In genomic region chr17:57623620-57624019, GRCh38 we compare ENCODE assay signal across 11 cellular contexts.
DNase-seq lines count a peak whose midpoint lies in the region; ATAC-seq and TF ChIP-seq lines count a peak whose summit lies in the region.
"Had no signal": no experiment of that assay in that cellular context is flagged by ENCODE, and none has a peak within 500 bp of the region (broad histone marks: within the 10 kb centered on the region; RNA-seq: fewer than 3 reads in every experiment).

No MANE protein-coding gene starts in this region.

- intact Hi-C loops in spleen (cut with DNase I; ENCODE audit: low total_unique reads): no loop called here
- intact Hi-C loops in naive thymus-derived CD4-positive, alpha-beta T cell (cut with micrococcal nuclease): no loop called here
- intact Hi-C loops in activated naive CD4-positive, alpha-beta T cell treated with anti-CD3 and anti-CD28 coated beads for 36 hours (cut with micrococcal nuclease): no loop called here

- TF ChIP-seq POLR2A in spleen (IDR thresholded peaks at IDR 0.05): no peak

- POLR2A ChIA-PET in naive thymus-derived CD4-positive, alpha-beta T cell (lab: Charles Lee): interaction anchor here (0.9 to 1.9 kb wide), 2 partner anchors 9 to 19 kb away, joined by 3 to 7 read pairs; no protein-coding TSS in a partner anchor

- H3K36me3 ChIP-seq in spleen: peaks cover 0 to 48% (median 0%) of the 10 kb centered on the region in 6 donors
- H3K36me3 ChIP-seq in naive thymus-derived CD4-positive, alpha-beta T cell (ENCODE audit: control insufficient read depth in 2 of 3, insufficient read depth in 3 of 3, low read length in 3 of 3): peaks cover 0 to 31% (median 0%) of the 10 kb centered on the region in 3 experiments

- no peak for TF ChIP-seq CTCF in spleen (IDR thresholded peaks at IDR 0.05 in 8 of 11, conservative IDR thresholded peaks at IDR 0.05 in 3 of 11)

- no peak for DNase-seq in activated T-cell treated with anti-CD3 and anti-CD28 coated beads, Interleukin-2, amount 50 U/mL, for 24 hours
- DNase-seq in activated T-cell treated with anti-CD3 and anti-CD28 coated beads, Interleukin-2, amount 50 U/mL, for 48 hours: no peak
- DNase-seq in central memory CD8-positive, alpha-beta T cell (ENCODE audit: low spot score in 2 of 2): no peak
- peak; percentile 75 for DNase-seq in spleen
- no peak for DNase-seq in naive thymus-derived CD4-positive, alpha-beta T cell
- no peak for DNase-seq in activated naive CD4-positive, alpha-beta T cell treated with anti-CD3 and anti-CD28 coated beads for 36 hours
- DNase-seq in DMS153 treated with DMSO at 0.1 percent for 48 hours (lab: John Stamatoyannopoulos, UW; ENCODE audit: unreplicated experiment): no peak
- DNase-seq: DMS53, NCI-H1694 treated with DMSO at 0.1 percent for 48 hours had no signal

- CTCF ChIA-PET in naive thymus-derived CD4-positive, alpha-beta T cell (lab: Charles Lee): interaction anchor here (0.6 kb wide), 1 partner anchor 222 kb away, joined by 3 read pairs; no protein-coding TSS in a partner anchor
- CTCF ChIA-PET in activated naive CD4-positive, alpha-beta T cell treated with anti-CD3 and anti-CD28 coated beads for 36 hours (lab: Charles Lee): interaction anchor here (0.9 to 1.0 kb wide), 2 partner anchors 17 to 379 kb away, joined by 3 to 4 read pairs; no protein-coding TSS in a partner anchor

- peaks cover 13 to 47% (median 31%) of the 10 kb centered on the region in 6 donors for H3K4me1 ChIP-seq in spleen
- no peaks in the 10 kb centered on the region for H3K4me1 ChIP-seq in naive thymus-derived CD4-positive, alpha-beta T cell (ENCODE audit: control insufficient read depth in 2 of 2, insufficient read depth in 2 of 2, low read length in 2 of 2)

- peak overlapping the region in 1 of 8 donors; percentile 52 for H3K4me3 ChIP-seq in spleen
- H3K4me3 ChIP-seq in naive thymus-derived CD4-positive, alpha-beta T cell (ENCODE audit: low read length): no peak overlapping the region
- H3K4me3 ChIP-seq: K562 had no signal

- H3K27ac Mint-ChIP-seq in activated T-cell treated with anti-CD3 and anti-CD28 coated beads, Interleukin-2, amount 50 U/mL, for 24 hours: peak overlapping the region; percentile 71
- peak overlapping the region; percentile 32 for H3K27ac Mint-ChIP-seq in central memory CD8-positive, alpha-beta T cell (ENCODE audit: low read depth)
- peak overlapping the region in 2 of 9 donors; percentile 24 to 44 for H3K27ac Mint-ChIP-seq in naive thymus-derived CD4-positive, alpha-beta T cell
- H3K27ac Mint-ChIP-seq in activated naive CD4-positive, alpha-beta T cell treated with anti-CD3 and anti-CD28 coated beads for 36 hours: no peak overlapping the region

- H3K4me3 Mint-ChIP-seq in activated T-cell treated with anti-CD3 and anti-CD28 coated beads, Interleukin-2, amount 50 U/mL, for 24 hours: no peak overlapping the region
- H3K4me3 Mint-ChIP-seq in central memory CD8-positive, alpha-beta T cell: no peak overlapping the region
- no peak overlapping the region for H3K4me3 Mint-ChIP-seq in naive thymus-derived CD4-positive, alpha-beta T cell
- H3K4me3 Mint-ChIP-seq in activated naive CD4-positive, alpha-beta T cell treated with anti-CD3 and anti-CD28 coated beads for 36 hours: no peak overlapping the region

- no peaks in the 10 kb centered on the region for H3K27me3 Mint-ChIP-seq in activated T-cell treated with anti-CD3 and anti-CD28 coated beads, Interleukin-2, amount 50 U/mL, for 24 hours
- H3K27me3 Mint-ChIP-seq in central memory CD8-positive, alpha-beta T cell: no peaks in the 10 kb centered on the region
- H3K27me3 Mint-ChIP-seq in naive thymus-derived CD4-positive, alpha-beta T cell: no peaks in the 10 kb centered on the region
- no peaks in the 10 kb centered on the region for H3K27me3 Mint-ChIP-seq in activated naive CD4-positive, alpha-beta T cell treated with anti-CD3 and anti-CD28 coated beads for 36 hours (ENCODE audit: low read depth)

- H3K27ac ChIP-seq in spleen: peak overlapping the region in 1 of 8 donors; percentile 59
- H3K27ac ChIP-seq in naive thymus-derived CD4-positive, alpha-beta T cell (ENCODE audit: low read depth, low read length): no peak overlapping the region

- no peaks in the 10 kb centered on the region for H3K9me3 Mint-ChIP-seq in activated T-cell treated with anti-CD3 and anti-CD28 coated beads, Interleukin-2, amount 50 U/mL, for 24 hours
- H3K9me3 Mint-ChIP-seq in central memory CD8-positive, alpha-beta T cell: no peaks in the 10 kb centered on the region
- H3K9me3 Mint-ChIP-seq in naive thymus-derived CD4-positive, alpha-beta T cell: no peaks in the 10 kb centered on the region
- no peaks in the 10 kb centered on the region for H3K9me3 Mint-ChIP-seq in activated naive CD4-positive, alpha-beta T cell treated with anti-CD3 and anti-CD28 coated beads for 36 hours

- 72 to 83% (median 83%) methylated on average over 11 of the region's 11 CpGs for WGBS in spleen, 5 donors

- no peaks in the 10 kb centered on the region for H3K27me3 ChIP-seq in spleen (replicated peaks in 1 of 7)
- no peaks in the 10 kb centered on the region for H3K27me3 ChIP-seq in naive thymus-derived CD4-positive, alpha-beta T cell (ENCODE audit: control insufficient read depth in 2 of 2, insufficient read depth in 2 of 2, low read length in 2 of 2)

- H3K9me3 ChIP-seq in spleen: no peaks in the 10 kb centered on the region
- no peaks in the 10 kb centered on the region for H3K9me3 ChIP-seq in naive thymus-derived CD4-positive, alpha-beta T cell (ENCODE audit: control insufficient read depth in 2 of 3, low read length in 3 of 3)

- peaks cover 43% of the 10 kb centered on the region for H3K36me3 Mint-ChIP-seq in activated T-cell treated with anti-CD3 and anti-CD28 coated beads, Interleukin-2, amount 50 U/mL, for 24 hours (ENCODE audit: low read depth)
- peaks cover 22% of the 10 kb centered on the region for H3K36me3 Mint-ChIP-seq in central memory CD8-positive, alpha-beta T cell (ENCODE audit: insufficient read depth)
- H3K36me3 Mint-ChIP-seq in naive thymus-derived CD4-positive, alpha-beta T cell: peaks cover 11 to 40% (median 24%) of the 10 kb centered on the region in 5 donors
- H3K36me3 Mint-ChIP-seq in activated naive CD4-positive, alpha-beta T cell treated with anti-CD3 and anti-CD28 coated beads for 36 hours (ENCODE audit: low read depth): peaks cover 3% of the 10 kb centered on the region

- H3K4me1 Mint-ChIP-seq in activated T-cell treated with anti-CD3 and anti-CD28 coated beads, Interleukin-2, amount 50 U/mL, for 24 hours (ENCODE audit: low read depth): peaks cover 30% of the 10 kb centered on the region
- peaks cover 39% of the 10 kb centered on the region for H3K4me1 Mint-ChIP-seq in central memory CD8-positive, alpha-beta T cell
- peaks cover 0 to 24% (median 4%) of the 10 kb centered on the region in 7 donors for H3K4me1 Mint-ChIP-seq in naive thymus-derived CD4-positive, alpha-beta T cell
- peaks cover 5% of the 10 kb centered on the region for H3K4me1 Mint-ChIP-seq in activated naive CD4-positive, alpha-beta T cell treated with anti-CD3 and anti-CD28 coated beads for 36 hours (ENCODE audit: low read depth)

- ATAC-seq in HG02973 (IDR thresholded peaks at IDR 0.05; ENCODE audit: unreplicated experiment): peak; percentile 18
- no peak for ATAC-seq in central memory CD8-positive, alpha-beta T cell (replicated peaks; ENCODE audit: extremely low read depth, poor library complexity, severe bottlenecking)
- ATAC-seq in naive thymus-derived CD4-positive, alpha-beta T cell: no peak
- ATAC-seq: K562 had no signal
